ENCODE assay signal across 14 cellular contexts in the genomic region with DNA sequence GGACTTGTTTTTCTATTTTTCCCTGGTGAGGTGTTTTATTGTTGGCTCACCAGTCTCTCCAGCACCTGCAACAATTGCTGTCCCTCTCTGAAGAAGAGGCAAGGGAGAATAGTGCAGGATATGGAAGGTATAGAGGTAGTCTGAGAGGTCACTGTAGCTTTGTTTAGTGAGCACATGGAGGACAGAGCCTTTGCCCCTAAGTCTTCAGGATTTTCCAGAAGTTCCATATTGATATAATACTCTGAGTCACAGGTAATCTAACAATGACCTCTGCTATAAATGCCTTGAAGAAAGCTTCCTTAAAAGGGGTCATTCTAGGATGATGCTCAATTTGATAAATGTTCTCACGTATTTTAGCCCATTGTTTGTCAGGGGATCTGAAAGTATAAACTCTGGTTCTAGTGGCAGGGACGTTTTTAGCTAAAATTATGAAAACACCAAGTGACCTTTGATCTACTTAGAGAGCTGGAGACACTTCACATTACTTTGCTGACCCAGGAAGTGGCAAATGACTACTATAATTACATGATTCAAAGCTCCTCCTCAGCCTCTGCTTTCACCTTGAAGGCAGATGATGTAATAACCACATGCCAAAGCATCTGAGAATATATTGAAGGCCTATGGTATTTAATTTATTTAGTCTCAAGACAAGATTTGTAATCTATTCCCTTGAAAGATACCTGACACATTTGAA.
DNase-seq lines count a peak whose midpoint lies in the region; ATAC-seq, FAIRE-seq and TF ChIP-seq lines count a peak whose summit lies in the region.
"Had no signal": no experiment of that assay in that cellular context is flagged by ENCODE, and none has a peak within 500 bp of the region (broad histone marks: within the 10 kb centered on the region; RNA-seq: fewer than 3 reads in every experiment).

No MANE protein-coding gene starts in this region.

- H3K27ac ChIP-seq in endodermal cell (ENCODE audit: low read depth, low read length), result no peak overlapping the region
- no peak overlapping the region for H3K27ac ChIP-seq in CD8-positive, alpha-beta memory T cell (ENCODE audit: low read depth, low read length)
- H3K27ac ChIP-seq: brain microvascular endothelial cell, GM23248, transverse colon had no signal

- H3K4me3 Mint-ChIP-seq in endodermal cell, result no peak overlapping the region
- no peak overlapping the region for H3K4me3 Mint-ChIP-seq in CD8-positive, alpha-beta memory T cell
- H3K4me3 Mint-ChIP-seq: effector memory CD8-positive, alpha-beta T cell had no signal

- no peaks in the 10 kb centered on the region for H3K9me3 Mint-ChIP-seq in endodermal cell
- peaks cover 2 to 15% (median 4%) of the 10 kb centered on the region in 5 donors for H3K9me3 Mint-ChIP-seq in CD8-positive, alpha-beta memory T cell

- H3K4me1 ChIP-seq in endodermal cell (ENCODE audit: control insufficient read depth, insufficient read depth, low read length), result no peaks in the 10 kb centered on the region
- H3K4me1 ChIP-seq in CD8-positive, alpha-beta memory T cell (ENCODE audit: insufficient read depth, low read length), result no peaks in the 10 kb centered on the region
- H3K4me1 ChIP-seq: transverse colon had no signal

- H3K36me3 ChIP-seq in endodermal cell (ENCODE audit: control insufficient read depth, insufficient read depth, low read length), result peaks cover 8% of the 10 kb centered on the region
- no peaks in the 10 kb centered on the region for H3K36me3 ChIP-seq in CD8-positive, alpha-beta memory T cell (ENCODE audit: insufficient read depth, low read length)
- H3K36me3 ChIP-seq: brain microvascular endothelial cell, transverse colon had no signal

- H3K4me1 Mint-ChIP-seq in endodermal cell, result peaks cover 4% of the 10 kb centered on the region
- no peaks in the 10 kb centered on the region for H3K4me1 Mint-ChIP-seq in CD8-positive, alpha-beta memory T cell

- no peak for TF ChIP-seq CTCF in endodermal cell (conservative IDR thresholded peaks at IDR 0.05)
- TF ChIP-seq CTCF in D721Med (IDR thresholded peaks at IDR 0.05; ENCODE audit: insufficient read depth, missing control alignments), result no peak

- peak; percentile 58 for DNase-seq in DMS53 (lab: John Stamatoyannopoulos, UW)
- peak; percentile 67 for DNase-seq in H4 (ENCODE audit: low spot score)
- DNase-seq in NCI-H69 (lab: John Stamatoyannopoulos, UW), result peak; percentile 58
- DNase-seq in endodermal cell, result no peak
- DNase-seq in CD8-positive, alpha-beta memory T cell, result no peak
- DNase-seq in ecto neural progenitor cell (ENCODE audit: low spot score), result no peak
- no peak for DNase-seq in D721Med (ENCODE audit: insufficient read length, low spot score)
- DNase-seq: brain microvascular endothelial cell; effector memory CD8-positive, alpha-beta T cell; GM23248; NCI-H1105 treated with DMSO at 0.1 percent for 48 hours; stimulated activated CD4-positive, alpha-beta T cell treated with anti-CD3 and anti-CD28 coated beads, Interleukin-4, amount 100 ng/mL, for 1 hour; transverse colon had no signal

- peak overlapping the region; percentile 28 for H3K27ac Mint-ChIP-seq in endodermal cell
- no peak overlapping the region for H3K27ac Mint-ChIP-seq in CD8-positive, alpha-beta memory T cell
- H3K27ac Mint-ChIP-seq: effector memory CD8-positive, alpha-beta T cell had no signal

- CTCF ChIA-PET in CD8-positive, alpha-beta memory T cell (lab: Charles Lee), result no interaction called here

- WGBS in endodermal cell (ENCODE audit: insufficient coverage in 1 of 2, insufficient read length in 1 of 2), 2 experiments, result 45 to 50% methylated on average over 2 of the region's 2 CpGs

- no peak overlapping the region for H3K9ac ChIP-seq in endodermal cell (ENCODE audit: extremely low read depth, low read length, poor library complexity, severe bottlenecking)
- H3K9ac ChIP-seq: GM23248 had no signal

- no peak for ATAC-seq in HG03354 (IDR thresholded peaks at IDR 0.05; ENCODE audit: poor library complexity, severe bottlenecking, unreplicated experiment)
- ATAC-seq: effector memory CD8-positive, alpha-beta T cell had no signal

- no peaks in the 10 kb centered on the region for H3K27me3 ChIP-seq in endodermal cell (ENCODE audit: control insufficient read depth, insufficient read depth, low read length, poor library complexity, severe bottlenecking)
- no peaks in the 10 kb centered on the region for H3K27me3 ChIP-seq in CD8-positive, alpha-beta memory T cell (ENCODE audit: insufficient read depth, low read length, poor library complexity, severe bottlenecking)
- H3K27me3 ChIP-seq: brain microvascular endothelial cell, transverse colon had no signal

- no peak overlapping the region for H3K4me3 ChIP-seq in endodermal cell (ENCODE audit: low read length)
- H3K4me3 ChIP-seq in CD8-positive, alpha-beta memory T cell (ENCODE audit: low read length), result no peak overlapping the region
- H3K4me3 ChIP-seq: GM23248, transverse colon had no signal

- H3K36me3 Mint-ChIP-seq in endodermal cell (ENCODE audit: low read depth), result no peaks in the 10 kb centered on the region
- no peaks in the 10 kb centered on the region for H3K36me3 Mint-ChIP-seq in CD8-positive, alpha-beta memory T cell

- H3K9me3 ChIP-seq in endodermal cell (ENCODE audit: control insufficient read depth, low read length), result no peaks in the 10 kb centered on the region
- H3K9me3 ChIP-seq in CD8-positive, alpha-beta memory T cell (ENCODE audit: low read length), result no peaks in the 10 kb centered on the region
- H3K9me3 ChIP-seq: transverse colon had no signal

- FAIRE-seq in D721Med (lab: Jason Lieb, UNC), result no peak

- no peaks in the 10 kb centered on the region for H3K27me3 Mint-ChIP-seq in endodermal cell (ENCODE audit: insufficient read depth)
- no peaks in the 10 kb centered on the region for H3K27me3 Mint-ChIP-seq in CD8-positive, alpha-beta memory T cell
- H3K27me3 Mint-ChIP-seq: effector memory CD8-positive, alpha-beta T cell had no signal

- POLR2A ChIA-PET in CD8-positive, alpha-beta memory T cell (lab: Charles Lee), result no interaction called here

Comparison
In these comparisons a context has a peak if more than half of its experiments do, and no peak if none do; other contexts are left out.
1. DNase-seq: peak in DMS53 (single experiment), H4 (single experiment) and NCI-H69 (single experiment); none in endodermal cell (single experiment), CD8-positive, alpha-beta memory T cell (0 of 5), ecto neural progenitor cell (single experiment) and D721Med (single experiment).